17 cellular contexts compared by ENCODE assay signal in the genomic region with DNA sequence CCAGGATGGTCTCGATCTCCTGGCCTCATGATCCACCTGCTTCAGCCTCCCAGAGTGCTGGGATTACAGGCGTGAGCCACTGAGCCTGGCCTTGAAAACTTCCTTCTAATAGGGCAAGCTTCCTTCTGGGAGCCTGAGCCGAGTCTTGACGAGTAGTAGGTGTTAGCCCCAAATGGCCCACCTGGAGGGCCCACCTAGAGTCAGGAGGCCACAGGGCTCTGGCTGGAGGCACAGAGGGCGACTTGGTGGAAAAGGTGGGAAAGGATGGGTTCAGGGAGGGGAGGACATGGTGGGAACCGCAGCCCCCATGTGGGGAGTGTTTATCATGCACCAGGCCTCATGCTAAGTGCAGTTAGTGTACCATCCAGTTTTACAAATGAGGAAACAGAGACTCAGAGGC. TPM values are rescaled to one million over a fixed set of nuclear protein-coding genes. Genes with fewer than 3 reads are reported as not detected.
DNase-seq lines count a peak whose midpoint lies in the region; ATAC-seq and TF ChIP-seq lines count a peak whose summit lies in the region.
"Had no signal": no experiment of that assay in that cellular context is flagged by ENCODE, and none has a peak within 500 bp of the region (broad histone marks: within the 10 kb centered on the region; RNA-seq: fewer than 3 reads in every experiment).

No MANE protein-coding gene starts in this region.

- dilution Hi-C loops in IMR-90 (cut with HindIII; ENCODE audit: low sequenced_read_pairs, unreplicated experiment), result no loop called here

- H3K4me3 Mint-ChIP-seq in dendritic cell treated with granulocyte-macrophage colony-stimulating factor and Interleukin-4, amounts not matched to agents 40 ng/mL and 50 ng/mL, for 4 days, result no peak overlapping the region
- H3K4me3 Mint-ChIP-seq in naive thymus-derived CD4-positive, alpha-beta T cell, result no peak overlapping the region
- H3K4me3 Mint-ChIP-seq: activated CD4-positive, alpha-beta memory T cell treated with anti-CD3 and anti-CD28 coated beads, Interleukin-2, amount 10 ng/mL, durations not matched to agents 7 days and 5 days; activated T-helper 1 cell treated with anti-CD3 and anti-CD28 coated beads, Interleukin-12 subunit alpha, Interleukin-12 subunit beta, Interleukin-2, Interleukin-4 antibody, amounts not matched to agents 30 ng/mL and 10 ng/mL and 1 ng/mL, durations not matched to agents 14 hours and 24 hours and 36 hours; natural killer cell had no signal

- in situ Hi-C loops in IMR-90 (cut with MboI; ENCODE audit: low sequenced_read_pairs), result no loop called here

- H3K27ac ChIP-seq in IMR-90 (ENCODE audit: insufficient read depth, low read length) (peak overlapping the region; percentile 23; the same call in 1 of the 2 replicates), mucosa of rectum (ENCODE audit: low read depth in 2 of 2, low read length in 2 of 2) (peak overlapping the region; percentile 2 to 93), testis (peak overlapping the region; percentile 23 to 86)
- no peak overlapping the region for H3K27ac ChIP-seq in naive thymus-derived CD4-positive, alpha-beta T cell (ENCODE audit: low read depth, low read length)
- H3K27ac ChIP-seq: VCaP had no signal

- no peaks in the 10 kb centered on the region for H3K9me3 ChIP-seq in IMR-90 (ENCODE audit: control insufficient read depth, insufficient read depth, low read length)
- H3K9me3 ChIP-seq in mucosa of rectum (ENCODE audit: control insufficient read depth in 2 of 2, low read length in 2 of 2), result no peaks in the 10 kb centered on the region
- H3K9me3 ChIP-seq in testis, result no peaks in the 10 kb centered on the region
- no peaks in the 10 kb centered on the region for H3K9me3 ChIP-seq in naive thymus-derived CD4-positive, alpha-beta T cell (ENCODE audit: control insufficient read depth in 2 of 3, low read length in 3 of 3)

- H3K4me3 ChIP-seq in IMR-90 (ENCODE audit: insufficient read depth, low read depth, low read length) (no peak overlapping the region), mucosa of rectum (ENCODE audit: low read length in 2 of 2) (no peak overlapping the region), testis (no peak overlapping the region), lower leg skin (ENCODE audit: low read depth, poor library complexity, severe bottlenecking) (no peak overlapping the region)
- H3K4me3 ChIP-seq in naive thymus-derived CD4-positive, alpha-beta T cell (ENCODE audit: low read length), result no peak overlapping the region

- peak overlapping the region; percentile 14; the same call in 1 of the 2 replicates for H2BK20ac ChIP-seq in IMR-90 (ENCODE audit: low read depth, low read length)

- H4K5ac ChIP-seq in IMR-90 (ENCODE audit: low read depth, low read length), result no peak overlapping the region

- H3K9ac ChIP-seq in IMR-90 (ENCODE audit: low read depth, low read length) (no peak overlapping the region), mucosa of rectum (ENCODE audit: low read depth in 1 of 2, low read length in 2 of 2) (no peak overlapping the region)

- H3K36me3 ChIP-seq in IMR-90 (ENCODE audit: control insufficient read depth, insufficient read depth, low read length) (peaks cover 68% of the 10 kb centered on the region), mucosa of rectum (ENCODE audit: control insufficient read depth in 2 of 2, insufficient read depth in 2 of 2, low read length in 2 of 2) (peaks cover 25 to 34% of the 10 kb centered on the region in 2 donors), testis (ENCODE audit: low read depth, missing control alignments) (no peaks in the 10 kb centered on the region)
- peaks cover 0 to 2% (median 0%) of the 10 kb centered on the region in 3 experiments for H3K36me3 ChIP-seq in naive thymus-derived CD4-positive, alpha-beta T cell (ENCODE audit: control insufficient read depth in 2 of 3, insufficient read depth in 3 of 3, low read length in 3 of 3)

- no peak overlapping the region for H2AFZ ChIP-seq in IMR-90 (replicated peaks; ENCODE audit: low read length, poor library complexity)

- peaks cover 80% of the 10 kb centered on the region for H3K36me3 Mint-ChIP-seq in dendritic cell treated with granulocyte-macrophage colony-stimulating factor and Interleukin-4, amounts not matched to agents 40 ng/mL and 50 ng/mL, for 4 days (ENCODE audit: low read depth)
- H3K36me3 Mint-ChIP-seq in naive thymus-derived CD4-positive, alpha-beta T cell, result peaks cover 0 to 28% (median 0%) of the 10 kb centered on the region in 5 donors
- H3K36me3 Mint-ChIP-seq: natural killer cell had no signal

- peak overlapping the region; percentile 17; the same call in 1 of the 2 replicates for H2BK120ac ChIP-seq in IMR-90 (ENCODE audit: low read depth, low read length)

- H3K27me3 ChIP-seq in IMR-90 (ENCODE audit: control insufficient read depth, insufficient read depth, low read length) (no peaks in the 10 kb centered on the region), mucosa of rectum (ENCODE audit: control insufficient read depth in 2 of 2, insufficient read depth in 2 of 2, low read length in 2 of 2) (no peaks in the 10 kb centered on the region), testis (no peaks in the 10 kb centered on the region)
- no peaks in the 10 kb centered on the region for H3K27me3 ChIP-seq in naive thymus-derived CD4-positive, alpha-beta T cell (ENCODE audit: control insufficient read depth in 2 of 2, insufficient read depth in 2 of 2, low read length in 2 of 2)

- POLR2A ChIA-PET in IMR-90 (lab: Charles Lee; ENCODE audit: unreplicated experiment), result no interaction called here
- POLR2A ChIA-PET in naive thymus-derived CD4-positive, alpha-beta T cell (lab: Charles Lee), result no interaction called here

- intact Hi-C loops in IMR-90 (cut with micrococcal nuclease) (no loop called here), testis (cut with DNase I; ENCODE audit: low total_unique reads) (no loop called here), lower leg skin (cut with DNase I; ENCODE audit: low total_unique reads) (no loop called here)
- intact Hi-C loops in dendritic cell treated with granulocyte-macrophage colony-stimulating factor and Interleukin-4, amounts not matched to agents 40 ng/mL and 50 ng/mL, for 4 days (cut with micrococcal nuclease), result no loop called here
- intact Hi-C loops in naive thymus-derived CD4-positive, alpha-beta T cell (cut with micrococcal nuclease), result no loop called here

- peak overlapping the region; percentile 60; the same call in 1 of the 2 replicates for H2AK5ac ChIP-seq in IMR-90 (ENCODE audit: low read depth, low read length)

- TF ChIP-seq POLR2A in IMR-90 (IDR thresholded peaks at IDR 0.05; ENCODE audit: low read depth, low read length) (no peak), testis (IDR thresholded peaks at IDR 0.05) (no peak), lower leg skin (IDR thresholded peaks at IDR 0.05) (no peak)

- peaks cover 66% of the 10 kb centered on the region for H3K4me1 ChIP-seq in IMR-90 (ENCODE audit: control insufficient read depth, insufficient read depth, low read length)
- H3K4me1 ChIP-seq in mucosa of rectum (ENCODE audit: control insufficient read depth in 2 of 2, insufficient read depth in 2 of 2, low read length in 2 of 2), result peaks cover 63 to 70% of the 10 kb centered on the region in 2 donors
- H3K4me1 ChIP-seq in testis, result peaks cover 84% of the 10 kb centered on the region
- no peaks in the 10 kb centered on the region for H3K4me1 ChIP-seq in naive thymus-derived CD4-positive, alpha-beta T cell (ENCODE audit: control insufficient read depth in 2 of 2, insufficient read depth in 2 of 2, low read length in 2 of 2)

- no peak overlapping the region for H4K8ac ChIP-seq in IMR-90 (ENCODE audit: low read depth in 2 of 2, low read length in 2 of 2)

- 0 out of 2 replicates have a peak overlapping the region, but pooled peaks have one; percentile 24 for H3K14ac ChIP-seq in IMR-90 (replicated peaks; ENCODE audit: low read depth, low read length)

- H3K9me1 ChIP-seq in IMR-90 (ENCODE audit: insufficient read depth, low read length), result peaks cover 57% of the 10 kb centered on the region

- no TSS peak for BruUV-seq in IMR-90 (replicated peaks; lab: Mats Ljungman, UMichigan)

- no peak overlapping the region for H4K91ac ChIP-seq in IMR-90 (ENCODE audit: insufficient read depth, low read depth, low read length)

- CTCF ChIA-PET in IMR-90 (lab: Yijun Ruan, JAX), result interaction anchor here (0.6 to 1.5 kb wide), 2 partner anchors 25 to 36 kb away, joined by 3 to 6 read pairs; no protein-coding TSS in a partner anchor
- CTCF ChIA-PET in naive thymus-derived CD4-positive, alpha-beta T cell (lab: Charles Lee), result interaction anchor here (0.6 to 0.7 kb wide), 2 partner anchors 32 to 175 kb away, joined by 3 to 4 read pairs; no protein-coding TSS in a partner anchor

- no peak for ATAC-seq in IMR-90 (ENCODE audit: low read depth)
- no peak for ATAC-seq in naive thymus-derived CD4-positive, alpha-beta T cell
- ATAC-seq: natural killer cell had no signal

- no peaks in the 10 kb centered on the region for H3K27me3 Mint-ChIP-seq in dendritic cell treated with granulocyte-macrophage colony-stimulating factor and Interleukin-4, amounts not matched to agents 40 ng/mL and 50 ng/mL, for 4 days
- no peaks in the 10 kb centered on the region for H3K27me3 Mint-ChIP-seq in naive thymus-derived CD4-positive, alpha-beta T cell
- H3K27me3 Mint-ChIP-seq: activated CD4-positive, alpha-beta memory T cell treated with anti-CD3 and anti-CD28 coated beads, Interleukin-2, amount 10 ng/mL, durations not matched to agents 7 days and 5 days had no signal

- H3K4me2 ChIP-seq in IMR-90 (ENCODE audit: low read depth, low read length), result no peak overlapping the region

- H2AK9ac ChIP-seq in IMR-90 (replicated peaks; ENCODE audit: low read depth, low read length, poor library complexity), result peak overlapping the region; percentile 23

- H3K4me1 Mint-ChIP-seq in dendritic cell treated with granulocyte-macrophage colony-stimulating factor and Interleukin-4, amounts not matched to agents 40 ng/mL and 50 ng/mL, for 4 days (ENCODE audit: low read depth), result peaks cover 96% of the 10 kb centered on the region
- peaks cover 0 to 19% (median 0%) of the 10 kb centered on the region in 7 donors for H3K4me1 Mint-ChIP-seq in naive thymus-derived CD4-positive, alpha-beta T cell
- H3K4me1 Mint-ChIP-seq: activated CD4-positive, alpha-beta memory T cell treated with anti-CD3 and anti-CD28 coated beads, Interleukin-2, amount 10 ng/mL, durations not matched to agents 7 days and 5 days had no signal

- no peak overlapping the region; the same call in 1 of the 2 replicates for H3K18ac ChIP-seq in IMR-90 (ENCODE audit: low read depth, low read length)

- no peaks in the 10 kb centered on the region for H3K9me3 Mint-ChIP-seq in dendritic cell treated with granulocyte-macrophage colony-stimulating factor and Interleukin-4, amounts not matched to agents 40 ng/mL and 50 ng/mL, for 4 days
- no peaks in the 10 kb centered on the region for H3K9me3 Mint-ChIP-seq in naive thymus-derived CD4-positive, alpha-beta T cell
- H3K9me3 Mint-ChIP-seq: activated CD4-positive, alpha-beta memory T cell treated with anti-CD3 and anti-CD28 coated beads, Interleukin-2, amount 10 ng/mL, durations not matched to agents 7 days and 5 days; activated T-helper 1 cell treated with anti-CD3 and anti-CD28 coated beads, Interleukin-12 subunit alpha, Interleukin-12 subunit beta, Interleukin-2, Interleukin-4 antibody, amounts not matched to agents 30 ng/mL and 10 ng/mL and 1 ng/mL, durations not matched to agents 14 hours and 24 hours and 36 hours; natural killer cell had no signal

- no CpG with 5 or more reads among the region's 6 CpGs for WGBS in IMR-90 (ENCODE audit: extremely low coverage in 2 of 2, insufficient read length in 1 of 2), 2 experiments
- 82 to 84% methylated on average over 4 to 6 of the region's 6 CpGs for WGBS in testis, 2 donors
- WGBS in lower leg skin, 2 donors, result 85 to 91% methylated on average over 6 of the region's 6 CpGs

- H2BK5ac ChIP-seq in IMR-90 (ENCODE audit: low read depth, low read length, poor library complexity, severe bottlenecking), result no peak overlapping the region

- H3K4ac ChIP-seq in IMR-90 (ENCODE audit: low read depth, low read length), result peak overlapping the region; percentile 33

- DNase-seq in IMR-90 (no peak), testis (no peak), DMS153 treated with DMSO at 0.1 percent for 48 hours (lab: John Stamatoyannopoulos, UW; ENCODE audit: unreplicated experiment) (no peak), lower leg skin (ENCODE audit: low spot score in 2 of 2) (no peak)
- DNase-seq in naive thymus-derived CD4-positive, alpha-beta T cell, result no peak
- DNase-seq: activated CD4-positive, alpha-beta memory T cell treated with anti-CD3 and anti-CD28 coated beads, Interleukin-2, amount 10 ng/mL, durations not matched to agents 7 days and 5 days; amygdala; hypothalamus; left colon; natural killer cell; NCI-H2107; NCI-H526 treated with DMSO at 0.1 percent for 48 hours; retina had no signal

- H3K23ac ChIP-seq in IMR-90 (ENCODE audit: low read depth, low read length), result no peak overlapping the region

- peak overlapping the region; percentile 77 for H3K27ac Mint-ChIP-seq in dendritic cell treated with granulocyte-macrophage colony-stimulating factor and Interleukin-4, amounts not matched to agents 40 ng/mL and 50 ng/mL, for 4 days
- H3K27ac Mint-ChIP-seq in naive thymus-derived CD4-positive, alpha-beta T cell, result no peak overlapping the region
- H3K27ac Mint-ChIP-seq: activated CD4-positive, alpha-beta memory T cell treated with anti-CD3 and anti-CD28 coated beads, Interleukin-2, amount 10 ng/mL, durations not matched to agents 7 days and 5 days; activated T-helper 1 cell treated with anti-CD3 and anti-CD28 coated beads, Interleukin-12 subunit alpha, Interleukin-12 subunit beta, Interleukin-2, Interleukin-4 antibody, amounts not matched to agents 30 ng/mL and 10 ng/mL and 1 ng/mL, durations not matched to agents 14 hours and 24 hours and 36 hours; natural killer cell had no signal

- H4K20me1 ChIP-seq in IMR-90 (ENCODE audit: insufficient read depth, low read length), result peaks cover 80% of the 10 kb centered on the region

- TF ChIP-seq CTCF in IMR-90 (conservative IDR thresholded peaks at IDR 0.05; ENCODE audit: low read depth, low read length) (no peak), testis (IDR thresholded peaks at IDR 0.05) (no peak), lower leg skin (IDR thresholded peaks at IDR 0.05) (no peak)

- TF ChIP-seq RAD21 in IMR-90 (IDR thresholded peaks at IDR 0.05; ENCODE audit: low read length), result no peak

- no peak overlapping the region for H3K56ac ChIP-seq in IMR-90 (ENCODE audit: extremely low read depth, insufficient read depth, low read length)

- H2BK15ac ChIP-seq in IMR-90 (ENCODE audit: low read depth, low read length), result no peak overlapping the region

- H3K79me1 ChIP-seq in IMR-90 (ENCODE audit: low read depth in 1 of 2, low read length in 2 of 2), result peaks cover 45 to 97% of the 10 kb centered on the region in 2 experiments

RNA-seq across cellular contexts. Expression of gene LRP1-AS, which starts 3.0 kb away (rescaled TPM):
- total RNA-seq in IMR-90 (2012; rRNA removed) (not detected in 2 replicates), testis (not detected), lower leg skin (not detected)
- polyA plus RNA-seq in IMR-90 (2012; rRNA removed) (not detected in 2 replicates), testis (ENCODE audit: insufficient read depth, low read depth, low replicate concordance) (not detected)
- not detected in 2 replicates for polyA plus RNA-seq in IMR-90 (2012; cell fraction: cytosol; rRNA removed)
- not detected in 2 replicates for polyA plus RNA-seq in IMR-90 (2012; cell fraction: nucleus; rRNA removed; ENCODE audit: low replicate concordance)
- total RNA-seq in naive thymus-derived CD4-positive, alpha-beta T cell, result not detected
- not detected for polyA plus RNA-seq in naive thymus-derived CD4-positive, alpha-beta T cell
- total RNA-seq: activated CD4-positive, alpha-beta memory T cell treated with anti-CD3 and anti-CD28 coated beads, Interleukin-2, amount 10 ng/mL, durations not matched to agents 7 days and 5 days; activated T-helper 1 cell treated with anti-CD3 and anti-CD28 coated beads, Interleukin-12 subunit alpha, Interleukin-12 subunit beta, Interleukin-2, Interleukin-4 antibody, amounts not matched to agents 30 ng/mL and 10 ng/mL and 1 ng/mL, durations not matched to agents 14 hours and 24 hours and 36 hours; left colon; natural killer cell had no signal

RNA-seq across cellular contexts. Expression of gene LRP1, which starts 22.1 kb away (rescaled TPM):
- total RNA-seq in IMR-90 (2012; rRNA removed) (73.1 and 75.5 TPM in 2 replicates), testis (100 to 1,000 TPM; 135 to 200 TPM), lower leg skin (100 to 1,000 TPM in 2 of 4 donors, 10 to 100 TPM in 2; 93.4 to 156 (median 101) TPM)
- polyA plus RNA-seq in IMR-90 (2012; rRNA removed) (142 and 155 TPM in 2 replicates), testis (ENCODE audit: insufficient read depth, low read depth, low replicate concordance) (82.4 TPM)
- polyA plus RNA-seq in IMR-90 (2012; cell fraction: cytosol; rRNA removed), result 119 and 250 TPM in 2 replicates
- 252 and 565 TPM in 2 replicates for polyA plus RNA-seq in IMR-90 (2012; cell fraction: nucleus; rRNA removed; ENCODE audit: low replicate concordance)
- 100 to 1,000 TPM in 1 of 5 experiments, 10 to 100 TPM in 3, under 1 TPM in 1; 0.58 to 119 (median 14.8) TPM for total RNA-seq in naive thymus-derived CD4-positive, alpha-beta T cell
- 1 to 10 TPM in 1 of 2 donors, under 1 TPM in 1; 0.72 to 1.2 TPM for polyA plus RNA-seq in naive thymus-derived CD4-positive, alpha-beta T cell

RNA-seq across cellular contexts. Expression of gene STAT6, which starts 39.2 kb away (rescaled TPM):
- 38.9 and 43.4 TPM in 2 replicates for total RNA-seq in IMR-90 (2012; rRNA removed)
- polyA plus RNA-seq in IMR-90 (2012; rRNA removed), result 88.8 and 96.9 TPM in 2 replicates
- 44.8 and 69.4 TPM in 2 replicates for polyA plus RNA-seq in IMR-90 (2012; cell fraction: cytosol; rRNA removed)
- polyA plus RNA-seq in IMR-90 (2012; cell fraction: nucleus; rRNA removed; ENCODE audit: low replicate concordance), result 334 and 370 TPM in 2 replicates
- total RNA-seq in testis, result 10 to 100 TPM; 66.2 to 81.5 TPM
- polyA plus RNA-seq in testis (ENCODE audit: insufficient read depth, low read depth, low replicate concordance), result 53.2 TPM
- 100 to 1,000 TPM; 105 to 210 (median 129) TPM for total RNA-seq in lower leg skin
- 100 to 1,000 TPM; 206 to 403 (median 294) TPM for total RNA-seq in naive thymus-derived CD4-positive, alpha-beta T cell
- 100 to 1,000 TPM in 1 of 2 donors, 10 to 100 TPM in 1; 99.3 to 104 TPM for polyA plus RNA-seq in naive thymus-derived CD4-positive, alpha-beta T cell
